ENCODE assay signal across 13 cellular contexts in the genomic region with DNA sequence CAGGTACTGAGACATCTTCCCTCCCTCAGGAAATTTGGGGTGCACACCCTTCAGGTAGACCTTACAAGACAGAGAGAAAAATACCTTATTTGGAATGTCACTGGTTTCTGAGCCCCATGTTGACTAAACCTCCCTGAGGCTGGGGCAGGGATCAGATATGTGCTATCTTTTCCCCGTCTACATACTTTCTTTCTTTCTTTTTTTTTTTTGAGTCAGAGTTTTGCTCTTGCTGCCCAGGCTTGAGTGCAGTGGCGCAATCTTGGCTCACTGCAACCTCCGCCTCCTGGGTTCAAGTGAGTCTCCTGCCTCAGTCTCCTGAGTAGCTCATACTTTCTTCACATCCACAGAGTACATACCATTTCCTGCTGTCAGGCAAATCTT. TPM values are rescaled to one million over a fixed set of nuclear protein-coding genes. Genes with fewer than 3 reads are reported as not detected.
A peak's percentile ranks its signal among the peaks of the same experiment; 100 is the strongest.
DNase-seq lines count a peak whose midpoint lies in the region; ATAC-seq and TF ChIP-seq lines count a peak whose summit lies in the region.
"Had no signal": no experiment of that assay in that cellular context is flagged by ENCODE, and none has a peak within 500 bp of the region (broad histone marks: within the 10 kb centered on the region; RNA-seq: fewer than 3 reads in every experiment).

No MANE protein-coding gene starts in this region.

- peaks cover 37% of the 10 kb centered on the region for H3K36me3 Mint-ChIP-seq in CD8-positive, alpha-beta T cell
- peaks cover 2% of the 10 kb centered on the region for H3K36me3 Mint-ChIP-seq in neural progenitor cell

- H2AFZ ChIP-seq in IMR-90 (replicated peaks; ENCODE audit: low read length, poor library complexity) (no peak overlapping the region), mammary epithelial cell (ENCODE audit: low read depth, low read length) (peak overlapping the region; percentile 38), neural progenitor cell (replicated peaks) (no peak overlapping the region)

- POLR2A ChIA-PET in CD8-positive, alpha-beta T cell (lab: Charles Lee), result no interaction called here
- POLR2A ChIA-PET in IMR-90 (lab: Charles Lee; ENCODE audit: unreplicated experiment), result no interaction called here

- no peak overlapping the region for H3K4me3 ChIP-seq in CD8-positive, alpha-beta T cell (ENCODE audit: low read depth, low read length)
- H3K4me3 ChIP-seq in IMR-90 (ENCODE audit: insufficient read depth, low read depth, low read length), result no peak overlapping the region
- peak overlapping the region in 1 of 3 experiments; percentile 96 for H3K4me3 ChIP-seq in mammary epithelial cell (replicated peaks in 1 of 3; ENCODE audit: insufficient read depth in 1 of 3, low read depth in 2 of 3, low read length in 3 of 3)
- no peak overlapping the region for H3K4me3 ChIP-seq in neural progenitor cell

- H3K23ac ChIP-seq in IMR-90 (ENCODE audit: low read depth, low read length), result no peak overlapping the region

- peaks cover 24% of the 10 kb centered on the region for H3K4me1 ChIP-seq in CD8-positive, alpha-beta T cell (ENCODE audit: insufficient read depth, low read length)
- peaks cover 9% of the 10 kb centered on the region for H3K4me1 ChIP-seq in IMR-90 (ENCODE audit: control insufficient read depth, insufficient read depth, low read length)
- H3K4me1 ChIP-seq in mammary epithelial cell (ENCODE audit: insufficient read depth, low read length), result peaks cover 31% of the 10 kb centered on the region
- peaks cover 9% of the 10 kb centered on the region for H3K4me1 ChIP-seq in neural progenitor cell

- BruUV-seq in IMR-90 (replicated peaks; lab: Mats Ljungman, UMichigan) (no TSS peak), mammary epithelial cell (replicated peaks; lab: Mats Ljungman, UMichigan) (no TSS peak)

- H3K4me3 Mint-ChIP-seq in CD8-positive, alpha-beta T cell, result peak overlapping the region; percentile 79
- H3K4me3 Mint-ChIP-seq in neural progenitor cell, result peak overlapping the region; percentile 82

- no peak overlapping the region for H3K14ac ChIP-seq in IMR-90 (replicated peaks; ENCODE audit: low read depth, low read length)

- H3K4me2 ChIP-seq in IMR-90 (ENCODE audit: low read depth, low read length), result no peak overlapping the region
- peak overlapping the region; percentile 89 for H3K4me2 ChIP-seq in mammary epithelial cell (ENCODE audit: insufficient read depth, low read depth, low read length)
- no peak overlapping the region for H3K4me2 ChIP-seq in neural progenitor cell

- H2BK15ac ChIP-seq in IMR-90 (ENCODE audit: low read depth, low read length), result no peak overlapping the region

- intact Hi-C loops in CD8-positive, alpha-beta T cell (cut with DNase I, micrococcal nuclease), result loop anchor here in 1 of 2 experiments (5.0 kb wide), 1 partner anchor 618 kb away; the partner anchor contains the start of gene PPP1R12B
- intact Hi-C loops in IMR-90 (cut with micrococcal nuclease), result no loop called here
- intact Hi-C loops in mammary epithelial cell (cut with micrococcal nuclease), result no loop called here

- no peak overlapping the region for H4K5ac ChIP-seq in IMR-90 (ENCODE audit: low read depth, low read length)

- in situ Hi-C loops in IMR-90 (cut with MboI; ENCODE audit: low sequenced_read_pairs), result no loop called here
- in situ Hi-C loops in mammary epithelial cell (cut with MboI; ENCODE audit: low sequenced_read_pairs in 2 of 2), result no loop called here

- H2BK5ac ChIP-seq in IMR-90 (ENCODE audit: low read depth, low read length, poor library complexity, severe bottlenecking), result peak overlapping the region; percentile 61

- TF ChIP-seq POLR2A in IMR-90 (IDR thresholded peaks at IDR 0.05; ENCODE audit: low read depth, low read length), result no peak

- H3K9me3 Mint-ChIP-seq in CD8-positive, alpha-beta T cell, result no peaks in the 10 kb centered on the region
- H3K9me3 Mint-ChIP-seq in neural progenitor cell, result no peaks in the 10 kb centered on the region

- no peak overlapping the region for H3K4ac ChIP-seq in IMR-90 (ENCODE audit: low read depth, low read length)

- H4K8ac ChIP-seq in IMR-90 (ENCODE audit: low read depth in 2 of 2, low read length in 2 of 2), result no peak overlapping the region

- H2BK120ac ChIP-seq in IMR-90 (ENCODE audit: low read depth, low read length), result no peak overlapping the region

- peaks cover 18% of the 10 kb centered on the region for H3F3A ChIP-seq in neural progenitor cell (ENCODE audit: low read depth)

- H3K27me3 ChIP-seq in CD8-positive, alpha-beta T cell (ENCODE audit: insufficient read depth, low read length), result no peaks in the 10 kb centered on the region
- H3K27me3 ChIP-seq in IMR-90 (ENCODE audit: control insufficient read depth, insufficient read depth, low read length) (no peaks in the 10 kb centered on the region), mammary epithelial cell (ENCODE audit: insufficient read depth, low read length) (no peaks in the 10 kb centered on the region), neural progenitor cell (peaks cover 12% of the 10 kb centered on the region)

- no peak for DNase-seq in CD8-positive, alpha-beta T cell
- no peak for DNase-seq in IMR-90
- DNase-seq in mammary epithelial cell, result peak; percentile 70
- DNase-seq in neural progenitor cell (ENCODE audit: low spot score), result no peak
- DNase-seq in left lobe of liver (ENCODE audit: low spot score), result no peak
- no peak for DNase-seq in COR-L47 (lab: John Stamatoyannopoulos, UW)
- DNase-seq: activated gamma-delta T cell treated with Interleukin-2 at 50 U/mL for 16 hours; hypothalamus; NCI-H2227 treated with DMSO at 0.1 percent for 48 hours; RPMI8226; stimulated activated CD4-positive, alpha-beta T cell treated with anti-CD3 and anti-CD28 coated beads, Interleukin-12 subunit alpha, Interleukin-12 subunit beta, amount 100 ng/mL, for 4 hours had no signal

- H3K27ac Mint-ChIP-seq in CD8-positive, alpha-beta T cell, result no peak overlapping the region
- no peak overlapping the region for H3K27ac Mint-ChIP-seq in neural progenitor cell

- no peaks in the 10 kb centered on the region for H3K9me3 ChIP-seq in CD8-positive, alpha-beta T cell (ENCODE audit: low read length)
- H3K9me3 ChIP-seq in IMR-90 (ENCODE audit: control insufficient read depth, insufficient read depth, low read length), result no peaks in the 10 kb centered on the region
- no peaks in the 10 kb centered on the region for H3K9me3 ChIP-seq in mammary epithelial cell (replicated peaks; ENCODE audit: insufficient read depth, low read length)
- no peaks in the 10 kb centered on the region for H3K9me3 ChIP-seq in neural progenitor cell (ENCODE audit: low read depth)

- no peak overlapping the region for H4K91ac ChIP-seq in IMR-90 (ENCODE audit: insufficient read depth, low read depth, low read length)

- no peak overlapping the region for H2AK9ac ChIP-seq in IMR-90 (replicated peaks; ENCODE audit: low read depth, low read length, poor library complexity)

- WGBS in IMR-90 (ENCODE audit: extremely low coverage in 2 of 2, insufficient read length in 1 of 2), 2 experiments, result no CpG with 5 or more reads among the region's 3 CpGs
- 36% methylated on average over 3 of the region's 3 CpGs for WGBS in mammary epithelial cell (ENCODE audit: low coverage, missing lambda C conversion rate)

- no peak for TF ChIP-seq CTCF in CD8-positive, alpha-beta T cell (IDR thresholded peaks at IDR 0.05)
- TF ChIP-seq CTCF in IMR-90 (conservative IDR thresholded peaks at IDR 0.05; ENCODE audit: low read depth, low read length) (no peak), mammary epithelial cell (conservative IDR thresholded peaks at IDR 0.05 in 1 of 2, IDR thresholded peaks at IDR 0.05 in 1 of 2; ENCODE audit: extremely low read depth in 1 of 2, insufficient read depth in 1 of 2, low read depth in 1 of 2, low read length in 2 of 2) (no peak), neural progenitor cell (IDR thresholded peaks at IDR 0.05) (no peak)

- no peak overlapping the region for H3K27ac ChIP-seq in CD8-positive, alpha-beta T cell (ENCODE audit: low read depth, low read length)
- H3K27ac ChIP-seq in IMR-90 (ENCODE audit: insufficient read depth, low read length) (no peak overlapping the region), mammary epithelial cell (ENCODE audit: insufficient read depth, low read depth, low read length) (peak overlapping the region; percentile 88), neural progenitor cell (no peak overlapping the region)

- no peaks in the 10 kb centered on the region for H4K20me1 ChIP-seq in IMR-90 (ENCODE audit: insufficient read depth, low read length)
- H4K20me1 ChIP-seq in mammary epithelial cell (ENCODE audit: insufficient read depth, low read length), result no peaks in the 10 kb centered on the region
- no peaks in the 10 kb centered on the region for H4K20me1 ChIP-seq in neural progenitor cell (ENCODE audit: low read depth)

- CTCF ChIA-PET in CD8-positive, alpha-beta T cell (lab: Charles Lee), result interaction anchor here (2.1 kb wide), 1 partner anchor 33 kb away, joined by 5 read pairs; no protein-coding TSS in a partner anchor
- CTCF ChIA-PET in IMR-90 (lab: Yijun Ruan, JAX), result no interaction called here
- CTCF ChIA-PET in mammary epithelial cell (lab: Charles Lee; ENCODE audit: low non-redundant PET), result no interaction called here

- H2AK5ac ChIP-seq in IMR-90 (ENCODE audit: low read depth, low read length), result no peak overlapping the region

- H3K9me1 ChIP-seq in IMR-90 (ENCODE audit: insufficient read depth, low read length), result peaks cover 17% of the 10 kb centered on the region

- TF ChIP-seq RAD21 in IMR-90 (IDR thresholded peaks at IDR 0.05; ENCODE audit: low read length), result no peak

- no peak for ATAC-seq in CD8-positive, alpha-beta T cell
- ATAC-seq in IMR-90 (ENCODE audit: low read depth) (no peak), left lobe of liver (no peak), GM21529 (IDR thresholded peaks at IDR 0.05; ENCODE audit: unreplicated experiment) (no peak), HG02970 (IDR thresholded peaks at IDR 0.05; ENCODE audit: low FRiP score, unreplicated experiment) (no peak)

- H2BK20ac ChIP-seq in IMR-90 (ENCODE audit: low read depth, low read length), result no peak overlapping the region

- no peaks in the 10 kb centered on the region for H3K27me3 Mint-ChIP-seq in CD8-positive, alpha-beta T cell (ENCODE audit: low read depth)
- H3K27me3 Mint-ChIP-seq in neural progenitor cell (ENCODE audit: insufficient read depth, low read depth), result peaks cover 10% of the 10 kb centered on the region

- dilution Hi-C loops in IMR-90 (cut with HindIII; ENCODE audit: low sequenced_read_pairs, unreplicated experiment), result no loop called here
- dilution Hi-C loops in mammary epithelial cell (cut with HindIII; ENCODE audit: low sequenced_read_pairs), result no loop called here

- H3K36me3 ChIP-seq in CD8-positive, alpha-beta T cell (ENCODE audit: insufficient read depth, low read length), result no peaks in the 10 kb centered on the region
- H3K36me3 ChIP-seq in IMR-90 (ENCODE audit: control insufficient read depth, insufficient read depth, low read length) (peaks cover 8% of the 10 kb centered on the region), mammary epithelial cell (ENCODE audit: insufficient read depth, low read length) (peaks cover 17% of the 10 kb centered on the region), neural progenitor cell (no peaks in the 10 kb centered on the region)

- H3K79me1 ChIP-seq in IMR-90 (ENCODE audit: low read depth in 1 of 2, low read length in 2 of 2), result peaks cover 12 to 21% of the 10 kb centered on the region in 2 experiments

- H3K79me2 ChIP-seq in mammary epithelial cell (ENCODE audit: insufficient read depth, low read length) (peaks cover 13% of the 10 kb centered on the region), neural progenitor cell (ENCODE audit: low read depth) (no peaks in the 10 kb centered on the region)

- no peak overlapping the region for H3K18ac ChIP-seq in IMR-90 (ENCODE audit: low read depth, low read length)

- H3K4me1 Mint-ChIP-seq in CD8-positive, alpha-beta T cell (ENCODE audit: low read depth), result peaks cover 32% of the 10 kb centered on the region
- peaks cover 23% of the 10 kb centered on the region for H3K4me1 Mint-ChIP-seq in neural progenitor cell

- no peak overlapping the region for H3K9ac ChIP-seq in IMR-90 (ENCODE audit: low read depth, low read length)
- peak overlapping the region; percentile 14 for H3K9ac ChIP-seq in mammary epithelial cell (ENCODE audit: insufficient read depth, low read length)
- H3K9ac ChIP-seq in neural progenitor cell, result no peak overlapping the region

- no peak overlapping the region for H3K56ac ChIP-seq in IMR-90 (ENCODE audit: extremely low read depth, insufficient read depth, low read length)

RNA-seq across cellular contexts. Expression of gene CYB5R1, which starts 1.6 kb away (rescaled TPM):
- total RNA-seq in CD8-positive, alpha-beta T cell, result 10 to 100 TPM; 34.6 to 36.0 TPM
- 38.6 and 45.0 TPM in 2 replicates for total RNA-seq in IMR-90 (2012; rRNA removed)
- 45.7 and 45.9 TPM in 2 replicates for polyA plus RNA-seq in IMR-90 (2012; rRNA removed)
- polyA plus RNA-seq in IMR-90 (2012; cell fraction: cytosol; rRNA removed), result 34.1 and 36.3 TPM in 2 replicates
- polyA plus RNA-seq in IMR-90 (2012; cell fraction: nucleus; rRNA removed; ENCODE audit: low replicate concordance), result 40.4 and 55.5 TPM in 2 replicates
- 10 to 100 TPM; 50.7 to 95.2 TPM for total RNA-seq in mammary epithelial cell
- 97.7 TPM for polyA plus RNA-seq in mammary epithelial cell
- polyA minus RNA-seq in mammary epithelial cell, result 57.0 TPM
- total RNA-seq in neural progenitor cell (ENCODE audit: low replicate concordance), result 12.6 and 19.7 TPM in 2 replicates
- total RNA-seq in left lobe of liver, result 34.7 TPM

RNA-seq across cellular contexts. Expression of gene ADIPOR1, which starts 7.3 kb away (rescaled TPM):
- 100 to 1,000 TPM; 106 to 117 TPM for total RNA-seq in CD8-positive, alpha-beta T cell
- total RNA-seq in IMR-90 (2012; rRNA removed) (83.9 and 92.5 TPM in 2 replicates), mammary epithelial cell (100 to 1,000 TPM in 1 of 2 donors, 10 to 100 TPM in 1; 98.2 to 157 TPM), neural progenitor cell (ENCODE audit: low replicate concordance) (54.6 and 67.0 TPM in 2 replicates), left lobe of liver (58.9 TPM)
- polyA plus RNA-seq in IMR-90 (2012; rRNA removed) (80.4 and 82.7 TPM in 2 replicates), mammary epithelial cell (171 TPM)
- 56.1 and 61.2 TPM in 2 replicates for polyA plus RNA-seq in IMR-90 (2012; cell fraction: cytosol; rRNA removed)
- polyA plus RNA-seq in IMR-90 (2012; cell fraction: nucleus; rRNA removed; ENCODE audit: low replicate concordance), result 21.5 and 56.6 TPM in 2 replicates
- polyA minus RNA-seq in mammary epithelial cell, result 196 TPM

RNA-seq across cellular contexts. Expression of gene KLHL12, which starts 38.4 kb away (rescaled TPM):
- total RNA-seq in CD8-positive, alpha-beta T cell, result 10 to 100 TPM; 17.9 to 19.2 TPM
- total RNA-seq in IMR-90 (2012; rRNA removed) (33.6 and 38.4 TPM in 2 replicates), mammary epithelial cell (10 to 100 TPM; 20.8 to 28.3 TPM), neural progenitor cell (ENCODE audit: low replicate concordance) (42.7 and 51.4 TPM in 2 replicates), left lobe of liver (12.3 TPM)
- polyA plus RNA-seq in IMR-90 (2012; rRNA removed) (14.3 and 17.2 TPM in 2 replicates), mammary epithelial cell (15.6 TPM)
- 6.9 and 10.7 TPM in 2 replicates for polyA plus RNA-seq in IMR-90 (2012; cell fraction: cytosol; rRNA removed)
- 10.2 and 40.0 TPM in 2 replicates for polyA plus RNA-seq in IMR-90 (2012; cell fraction: nucleus; rRNA removed; ENCODE audit: low replicate concordance)
- polyA minus RNA-seq in mammary epithelial cell, result 21.6 TPM

RNA-seq across cellular contexts. Expression of gene TMEM183A, which starts 41.7 kb away (rescaled TPM):
- 100 to 1,000 TPM; 201 to 214 TPM for total RNA-seq in CD8-positive, alpha-beta T cell
- 63.1 and 68.0 TPM in 2 replicates for total RNA-seq in IMR-90 (2012; rRNA removed)
- polyA plus RNA-seq in IMR-90 (2012; rRNA removed), result 52.8 and 56.8 TPM in 2 replicates
- polyA plus RNA-seq in IMR-90 (2012; cell fraction: cytosol; rRNA removed), result 20.7 and 41.4 TPM in 2 replicates
- 38.3 and 88.4 TPM in 2 replicates for polyA plus RNA-seq in IMR-90 (2012; cell fraction: nucleus; rRNA removed; ENCODE audit: low replicate concordance)
- total RNA-seq in mammary epithelial cell, result 10 to 100 TPM; 58.1 to 97.4 TPM
- polyA plus RNA-seq in mammary epithelial cell, result 80.8 TPM
- 140 TPM for polyA minus RNA-seq in mammary epithelial cell
- total RNA-seq in neural progenitor cell (ENCODE audit: low replicate concordance), result 92.4 and 111 TPM in 2 replicates
- total RNA-seq in left lobe of liver, result 30.1 TPM
